23 cellular contexts compared by ENCODE assay signal in the genomic region with DNA sequence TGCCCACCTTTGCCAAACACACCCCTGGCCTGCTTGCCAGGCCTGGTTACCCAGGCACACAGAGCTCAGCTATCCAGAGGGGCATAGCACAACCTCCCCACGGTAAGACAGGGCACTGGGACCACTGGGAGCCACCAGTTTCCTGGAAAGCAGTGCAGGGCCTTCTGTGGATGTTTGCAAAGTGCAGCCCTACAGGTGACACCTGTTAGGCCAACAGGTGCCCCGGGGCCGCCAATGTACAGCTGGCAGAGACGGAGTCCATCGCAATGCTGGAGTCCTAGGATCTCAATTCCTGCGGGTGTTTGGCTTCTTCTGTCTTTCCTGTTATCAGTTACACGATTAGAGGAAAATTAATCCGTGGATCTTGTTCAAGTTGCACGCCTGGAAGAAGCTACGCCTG.
"Had no signal": no experiment of that assay in that cellular context is flagged by ENCODE, and none has a peak within 500 bp of the region (broad histone marks: within the 10 kb centered on the region; RNA-seq: fewer than 3 reads in every experiment).

No MANE protein-coding gene starts in this region.

- H3K36me3 ChIP-seq: colonic mucosa, esophagus muscularis mucosa, esophagus squamous epithelium, gastrocnemius medialis, gastroesophageal sphincter had no signal

- H3K4me3 ChIP-seq: colonic mucosa, coronary artery, dorsolateral prefrontal cortex, esophagus muscularis mucosa, esophagus squamous epithelium, gastrocnemius medialis, gastroesophageal sphincter had no signal

- H3K27ac Mint-ChIP-seq: dendritic cell treated with granulocyte-macrophage colony-stimulating factor and Interleukin-4, amounts not matched to agents 40 ng/mL and 50 ng/mL, for 4 days; effector memory CD8-positive, alpha-beta T cell; endodermal cell had no signal

- DNase-seq: colonic mucosa; cortex of kidney; dermis blood vessel endothelial cell; dorsolateral prefrontal cortex; effector CD4-positive, alpha-beta T cell; effector CD8-positive, alpha-beta T cell; effector memory CD4-positive, alpha-beta T cell; effector memory CD8-positive, alpha-beta T cell; endodermal cell; erythroblast; esophagus squamous epithelium; foreskin fibroblast; foreskin keratinocyte; foreskin melanocyte; gastrocnemius medialis; glutamatergic neuron; head of caudate nucleus had no signal

- H3K4me3 Mint-ChIP-seq: dendritic cell treated with granulocyte-macrophage colony-stimulating factor and Interleukin-4, amounts not matched to agents 40 ng/mL and 50 ng/mL, for 4 days; effector memory CD8-positive, alpha-beta T cell; endodermal cell had no signal

- ATAC-seq: effector memory CD8-positive, alpha-beta T cell; esophagus mucosa; foreskin keratinocyte; gastrocnemius medialis; gastroesophageal sphincter had no signal

- H3K27ac ChIP-seq: colonic mucosa, coronary artery, dorsolateral prefrontal cortex, epithelial cell of prostate, esophagus muscularis mucosa, esophagus squamous epithelium, foreskin keratinocyte, gastrocnemius medialis, gastroesophageal sphincter had no signal

- H3K9me3 Mint-ChIP-seq: dendritic cell treated with granulocyte-macrophage colony-stimulating factor and Interleukin-4, amounts not matched to agents 40 ng/mL and 50 ng/mL, for 4 days; effector memory CD8-positive, alpha-beta T cell; endodermal cell had no signal

- H3K4me1 ChIP-seq: colonic mucosa, esophagus muscularis mucosa, esophagus squamous epithelium, foreskin keratinocyte, gastrocnemius medialis, gastroesophageal sphincter had no signal

- H3K27me3 ChIP-seq: colonic mucosa, foreskin keratinocyte, gastrocnemius medialis had no signal

- H3K9me3 ChIP-seq: colonic mucosa, esophagus muscularis mucosa, esophagus squamous epithelium, gastrocnemius medialis, gastroesophageal sphincter had no signal

- H3K4me1 Mint-ChIP-seq: endodermal cell had no signal
